In genomic region chr16:15770107-15770506, GRCh38 we compare ENCODE assay signal across 1 cellular context.
TF ChIP-seq lines count a peak whose summit lies in the region.

No MANE protein-coding gene starts in this region.

TF ChIP-seq in H1, 55 proteins besides CTCF, POLR2A, EP300 and RAD21:
- TF ChIP-seq, protein P1, sequence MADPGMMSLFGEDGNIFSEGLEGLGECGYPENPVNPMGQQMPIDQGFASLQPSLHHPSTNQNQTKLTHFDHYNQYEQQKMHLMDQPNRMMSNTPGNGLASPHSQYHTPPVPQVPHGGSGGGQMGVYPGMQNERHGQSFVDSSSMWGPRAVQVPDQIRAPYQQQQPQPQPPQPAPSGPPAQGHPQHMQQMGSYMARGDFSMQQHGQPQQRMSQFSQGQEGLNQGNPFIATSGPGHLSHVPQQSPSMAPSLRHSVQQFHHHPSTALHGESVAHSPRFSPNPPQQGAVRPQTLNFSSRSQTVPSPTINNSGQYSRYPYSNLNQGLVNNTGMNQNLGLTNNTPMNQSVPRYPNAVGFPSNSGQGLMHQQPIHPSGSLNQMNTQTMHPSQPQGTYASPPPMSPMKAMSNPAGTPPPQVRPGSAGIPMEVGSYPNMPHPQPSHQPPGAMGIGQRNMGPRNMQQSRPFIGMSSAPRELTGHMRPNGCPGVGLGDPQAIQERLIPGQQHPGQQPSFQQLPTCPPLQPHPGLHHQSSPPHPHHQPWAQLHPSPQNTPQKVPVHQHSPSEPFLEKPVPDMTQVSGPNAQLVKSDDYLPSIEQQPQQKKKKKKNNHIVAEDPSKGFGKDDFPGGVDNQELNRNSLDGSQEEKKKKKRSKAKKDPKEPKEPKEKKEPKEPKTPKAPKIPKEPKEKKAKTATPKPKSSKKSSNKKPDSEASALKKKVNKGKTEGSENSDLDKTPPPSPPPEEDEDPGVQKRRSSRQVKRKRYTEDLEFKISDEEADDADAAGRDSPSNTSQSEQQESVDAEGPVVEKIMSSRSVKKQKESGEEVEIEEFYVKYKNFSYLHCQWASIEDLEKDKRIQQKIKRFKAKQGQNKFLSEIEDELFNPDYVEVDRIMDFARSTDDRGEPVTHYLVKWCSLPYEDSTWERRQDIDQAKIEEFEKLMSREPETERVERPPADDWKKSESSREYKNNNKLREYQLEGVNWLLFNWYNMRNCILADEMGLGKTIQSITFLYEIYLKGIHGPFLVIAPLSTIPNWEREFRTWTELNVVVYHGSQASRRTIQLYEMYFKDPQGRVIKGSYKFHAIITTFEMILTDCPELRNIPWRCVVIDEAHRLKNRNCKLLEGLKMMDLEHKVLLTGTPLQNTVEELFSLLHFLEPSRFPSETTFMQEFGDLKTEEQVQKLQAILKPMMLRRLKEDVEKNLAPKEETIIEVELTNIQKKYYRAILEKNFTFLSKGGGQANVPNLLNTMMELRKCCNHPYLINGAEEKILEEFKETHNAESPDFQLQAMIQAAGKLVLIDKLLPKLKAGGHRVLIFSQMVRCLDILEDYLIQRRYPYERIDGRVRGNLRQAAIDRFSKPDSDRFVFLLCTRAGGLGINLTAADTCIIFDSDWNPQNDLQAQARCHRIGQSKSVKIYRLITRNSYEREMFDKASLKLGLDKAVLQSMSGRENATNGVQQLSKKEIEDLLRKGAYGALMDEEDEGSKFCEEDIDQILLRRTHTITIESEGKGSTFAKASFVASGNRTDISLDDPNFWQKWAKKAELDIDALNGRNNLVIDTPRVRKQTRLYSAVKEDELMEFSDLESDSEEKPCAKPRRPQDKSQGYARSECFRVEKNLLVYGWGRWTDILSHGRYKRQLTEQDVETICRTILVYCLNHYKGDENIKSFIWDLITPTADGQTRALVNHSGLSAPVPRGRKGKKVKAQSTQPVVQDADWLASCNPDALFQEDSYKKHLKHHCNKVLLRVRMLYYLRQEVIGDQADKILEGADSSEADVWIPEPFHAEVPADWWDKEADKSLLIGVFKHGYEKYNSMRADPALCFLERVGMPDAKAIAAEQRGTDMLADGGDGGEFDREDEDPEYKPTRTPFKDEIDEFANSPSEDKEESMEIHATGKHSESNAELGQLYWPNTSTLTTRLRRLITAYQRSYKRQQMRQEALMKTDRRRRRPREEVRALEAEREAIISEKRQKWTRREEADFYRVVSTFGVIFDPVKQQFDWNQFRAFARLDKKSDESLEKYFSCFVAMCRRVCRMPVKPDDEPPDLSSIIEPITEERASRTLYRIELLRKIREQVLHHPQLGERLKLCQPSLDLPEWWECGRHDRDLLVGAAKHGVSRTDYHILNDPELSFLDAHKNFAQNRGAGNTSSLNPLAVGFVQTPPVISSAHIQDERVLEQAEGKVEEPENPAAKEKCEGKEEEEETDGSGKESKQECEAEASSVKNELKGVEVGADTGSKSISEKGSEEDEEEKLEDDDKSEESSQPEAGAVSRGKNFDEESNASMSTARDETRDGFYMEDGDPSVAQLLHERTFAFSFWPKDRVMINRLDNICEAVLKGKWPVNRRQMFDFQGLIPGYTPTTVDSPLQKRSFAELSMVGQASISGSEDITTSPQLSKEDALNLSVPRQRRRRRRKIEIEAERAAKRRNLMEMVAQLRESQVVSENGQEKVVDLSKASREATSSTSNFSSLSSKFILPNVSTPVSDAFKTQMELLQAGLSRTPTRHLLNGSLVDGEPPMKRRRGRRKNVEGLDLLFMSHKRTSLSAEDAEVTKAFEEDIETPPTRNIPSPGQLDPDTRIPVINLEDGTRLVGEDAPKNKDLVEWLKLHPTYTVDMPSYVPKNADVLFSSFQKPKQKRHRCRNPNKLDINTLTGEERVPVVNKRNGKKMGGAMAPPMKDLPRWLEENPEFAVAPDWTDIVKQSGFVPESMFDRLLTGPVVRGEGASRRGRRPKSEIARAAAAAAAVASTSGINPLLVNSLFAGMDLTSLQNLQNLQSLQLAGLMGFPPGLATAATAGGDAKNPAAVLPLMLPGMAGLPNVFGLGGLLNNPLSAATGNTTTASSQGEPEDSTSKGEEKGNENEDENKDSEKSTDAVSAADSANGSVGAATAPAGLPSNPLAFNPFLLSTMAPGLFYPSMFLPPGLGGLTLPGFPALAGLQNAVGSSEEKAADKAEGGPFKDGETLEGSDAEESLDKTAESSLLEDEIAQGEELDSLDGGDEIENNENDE (IDR thresholded peaks at IDR 0.05; ENCODE audit: insufficient replicate concordance, low read length): no peak
- TF ChIP-seq POU5F1 (IDR thresholded peaks at IDR 0.05; ENCODE audit: low read depth, low read length): no peak
- TF ChIP-seq SP1 (IDR thresholded peaks at IDR 0.05; ENCODE audit: low read depth, low read length): no peak
- no peak for TF ChIP-seq RNF2 (IDR thresholded peaks at IDR 0.05; ENCODE audit: borderline replicate concordance, low read depth, low read length, missing control alignments, poor library complexity, severe bottlenecking)
